ENCODE assay signal across 12 cellular contexts in genomic region chr12:46260153-46260912, GRCh38. TPM values are rescaled to one million over a fixed set of nuclear protein-coding genes. Genes with fewer than 3 reads are reported as not detected.
DNase-seq lines count a peak whose midpoint lies in the region; ATAC-seq and TF ChIP-seq lines count a peak whose summit lies in the region.
"Had no signal": no experiment of that assay in that cellular context is flagged by ENCODE, and none has a peak within 500 bp of the region (broad histone marks: within the 10 kb centered on the region; RNA-seq: fewer than 3 reads in every experiment).

No MANE protein-coding gene starts in this region.

- no peak overlapping the region for H3K14ac ChIP-seq in H9 (ENCODE audit: insufficient read depth, low read length)

- no peaks in the 10 kb centered on the region for H3K36me3 ChIP-seq in adipocyte (ENCODE audit: control insufficient read depth, insufficient read depth, low read length, severe bottlenecking)
- H3K36me3 ChIP-seq in stomach: no peaks in the 10 kb centered on the region
- no peaks in the 10 kb centered on the region for H3K36me3 ChIP-seq in body of pancreas (replicated peaks in 1 of 2; ENCODE audit: insufficient read depth in 1 of 2, low read depth in 2 of 2)

- TF ChIP-seq POLR2A in stomach (IDR thresholded peaks at IDR 0.05): no peak
- TF ChIP-seq POLR2A in body of pancreas (IDR thresholded peaks at IDR 0.05): no peak

- H3K9me3 ChIP-seq in H9 (ENCODE audit: control insufficient read depth, low read depth, low read length): no peaks in the 10 kb centered on the region
- H3K9me3 ChIP-seq in adipocyte (ENCODE audit: control insufficient read depth, low read length): no peaks in the 10 kb centered on the region
- H3K9me3 ChIP-seq in right cardiac atrium (ENCODE audit: control insufficient read depth, low read length): no peaks in the 10 kb centered on the region
- H3K9me3 ChIP-seq in stomach: no peaks in the 10 kb centered on the region
- H3K9me3 ChIP-seq in body of pancreas: no peaks in the 10 kb centered on the region

- peaks cover 3% of the 10 kb centered on the region for H3K79me1 ChIP-seq in H9 (ENCODE audit: insufficient read depth, low read depth, low read length, poor library complexity, severe bottlenecking)

- H2BK12ac ChIP-seq in H9 (ENCODE audit: insufficient read length, low read depth, low read length): no peak overlapping the region

- H3K9me3 Mint-ChIP-seq in H9: peaks cover 0 to 9% of the 10 kb centered on the region in 2 experiments; a peak in 2 of 5 replicates
- H3K9me3 Mint-ChIP-seq: activated CD4-positive, alpha-beta T cell treated with anti-CD3 and anti-CD28 coated beads, Interleukin-2, amount 10 ng/mL, durations not matched to agents 24 days and 14 days; immature natural killer cell had no signal

- H3K79me2 ChIP-seq in H9 (ENCODE audit: insufficient read depth, low read length): peaks cover 82% of the 10 kb centered on the region

- no peak overlapping the region for H3T11ph ChIP-seq in H9 (ENCODE audit: low read length)

- no peak overlapping the region for H2AFZ ChIP-seq in H9 (ENCODE audit: low read length)

- TF ChIP-seq CTCF in H9 (conservative IDR thresholded peaks at IDR 0.05): no peak
- no peak for TF ChIP-seq CTCF in stomach (IDR thresholded peaks at IDR 0.05)
- TF ChIP-seq CTCF in body of pancreas (IDR thresholded peaks at IDR 0.05): no peak

- no peak overlapping the region for H4K91ac ChIP-seq in H9 (ENCODE audit: insufficient read length, low read depth, low read length)

- H3K9ac ChIP-seq in H9 (ENCODE audit: extremely low read depth, insufficient read length, low read length) (no peak overlapping the region), adipocyte (ENCODE audit: low read length) (peak overlapping the region; percentile 12)

- H3K4me1 ChIP-seq in H9 (ENCODE audit: insufficient read depth, low read length) (peaks cover 25% of the 10 kb centered on the region), adipocyte (ENCODE audit: control insufficient read depth, insufficient read depth, low read length) (peaks cover 33% of the 10 kb centered on the region), right cardiac atrium (ENCODE audit: control insufficient read depth, insufficient read depth, low read length) (peaks cover 7% of the 10 kb centered on the region), stomach (peaks cover 0 to 88% (median 47%) of the 10 kb centered on the region in 4 donors), body of pancreas (peaks cover 45% of the 10 kb centered on the region)

- H3K4me3 Mint-ChIP-seq in H9: no peak overlapping the region
- H3K4me3 Mint-ChIP-seq: activated CD4-positive, alpha-beta T cell treated with anti-CD3 and anti-CD28 coated beads, Interleukin-2, amount 10 ng/mL, durations not matched to agents 24 days and 14 days; stimulated activated naive B cell treated with anti-CD40 and anti-IgM and Interleukin-4, amounts not matched to agents 10 μg/mL and 1 μg/mL and 100 μg/mL, for 72 hours had no signal

- H2BK5ac ChIP-seq in H9 (ENCODE audit: insufficient read length, low read length): peak overlapping the region; percentile 7

- H2BK120ac ChIP-seq in H9 (ENCODE audit: low read depth, low read length, poor library complexity, severe bottlenecking): no peak overlapping the region

- H3K4me3 ChIP-seq in adipocyte (ENCODE audit: low read length): no peak overlapping the region
- H3K4me3 ChIP-seq in right cardiac atrium (ENCODE audit: low read length): no peak overlapping the region
- H3K4me3 ChIP-seq in stomach: no peak overlapping the region
- H3K4me3 ChIP-seq in body of pancreas: no peak overlapping the region

- no CpG with 5 or more reads among the region's 5 CpGs for WGBS in H9 (ENCODE audit: extremely low coverage, insufficient read length, low lambda C conversion rate)
- 43% methylated on average over 5 of the region's 5 CpGs for WGBS in right cardiac atrium
- WGBS in stomach, 5 donors: 35 to 62% (median 38%) methylated on average over 5 of the region's 5 CpGs
- WGBS in body of pancreas, 2 donors: 54 to 57% methylated on average over 5 of the region's 5 CpGs

- H3K27me3 Mint-ChIP-seq in H9 (ENCODE audit: low read depth): no peaks in the 10 kb centered on the region
- H3K27me3 Mint-ChIP-seq: activated CD4-positive, alpha-beta T cell treated with anti-CD3 and anti-CD28 coated beads, Interleukin-2, amount 10 ng/mL, durations not matched to agents 24 days and 14 days; stimulated activated naive B cell treated with anti-CD40 and anti-IgM and Interleukin-4, amounts not matched to agents 10 μg/mL and 1 μg/mL and 100 μg/mL, for 72 hours had no signal

- H3K23me2 ChIP-seq in H9 (ENCODE audit: insufficient read length, low read depth, low read length, poor library complexity, severe bottlenecking): no peaks in the 10 kb centered on the region

- peaks cover 32 to 35% of the 10 kb centered on the region in 2 experiments for H3K4me1 Mint-ChIP-seq in H9

- H3K23ac ChIP-seq in H9 (ENCODE audit: insufficient read length, low read depth, low read length): no peak overlapping the region

- peak overlapping the region; percentile 7 for H4K8ac ChIP-seq in H9 (replicated peaks; ENCODE audit: insufficient read length, low read depth, low read length)

- H3K4me2 ChIP-seq in H9 (ENCODE audit: insufficient read depth, insufficient read length, low read length): peak overlapping the region; percentile 83

- DNase-seq in H9: no peak
- DNase-seq in adipocyte (ENCODE audit: low read depth): peak; percentile 83
- no peak for DNase-seq in right cardiac atrium
- DNase-seq in stomach: no peak
- no peak for DNase-seq in stimulated activated CD4-positive, alpha-beta T cell treated with anti-CD3 and anti-CD28 coated beads, Interleukin-15, amount 100 ng/mL, for 24 hours
- no peak for DNase-seq in NCI-H748 treated with DMSO at 0.1 percent for 48 hours (lab: John Stamatoyannopoulos, UW)
- DNase-seq in body of pancreas: no peak
- DNase-seq: activated CD4-positive, alpha-beta T cell treated with anti-CD3 and anti-CD28 coated beads, Interleukin-2, amount 10 ng/mL, durations not matched to agents 24 days and 14 days; NCI-H1092; stimulated activated naive B cell treated with anti-CD40 and anti-IgM and Interleukin-4, amounts not matched to agents 10 μg/mL and 1 μg/mL and 100 μg/mL, for 72 hours had no signal

- H3K27me3 ChIP-seq in H9 (ENCODE audit: insufficient read depth, low read length): no peaks in the 10 kb centered on the region
- no peaks in the 10 kb centered on the region for H3K27me3 ChIP-seq in adipocyte (replicated peaks; ENCODE audit: control insufficient read depth, insufficient read depth, low read length)
- no peaks in the 10 kb centered on the region for H3K27me3 ChIP-seq in right cardiac atrium (ENCODE audit: control insufficient read depth, insufficient read depth)
- H3K27me3 ChIP-seq in stomach: no peaks in the 10 kb centered on the region
- no peaks in the 10 kb centered on the region for H3K27me3 ChIP-seq in body of pancreas

- H2BK20ac ChIP-seq in H9 (ENCODE audit: low read depth, low read length, poor library complexity, severe bottlenecking): no peak overlapping the region

- no peak overlapping the region for H2AK5ac ChIP-seq in H9 (ENCODE audit: insufficient read length, low read length)

- H3K4ac ChIP-seq in H9 (ENCODE audit: low read depth, low read length): no peak overlapping the region

- H3K36me3 Mint-ChIP-seq in H9 (ENCODE audit: insufficient read depth in 1 of 3, low read depth in 3 of 3): peaks cover 23 to 24% (median 23%) of the 10 kb centered on the region in 3 experiments; a peak in 6 of 7 replicates

- no peak overlapping the region for H4K5ac ChIP-seq in H9 (ENCODE audit: insufficient read length, low read depth, low read length)

- H3K27ac Mint-ChIP-seq in H9: no peak overlapping the region
- H3K27ac Mint-ChIP-seq: activated CD4-positive, alpha-beta T cell treated with anti-CD3 and anti-CD28 coated beads, Interleukin-2, amount 10 ng/mL, durations not matched to agents 24 days and 14 days; stimulated activated naive B cell treated with anti-CD40 and anti-IgM and Interleukin-4, amounts not matched to agents 10 μg/mL and 1 μg/mL and 100 μg/mL, for 72 hours had no signal

- ATAC-seq in right cardiac atrium: no peak
- ATAC-seq in body of pancreas: no peak
- ATAC-seq: stimulated activated naive B cell treated with anti-CD40 and anti-IgM and Interleukin-4, amounts not matched to agents 10 μg/mL and 1 μg/mL and 100 μg/mL, for 72 hours had no signal

- H3K27ac ChIP-seq in H9 (ENCODE audit: insufficient read length, low read depth, low read length) (peak overlapping the region; percentile 83), right cardiac atrium (ENCODE audit: low read length) (peak overlapping the region; percentile 50), stomach (peak overlapping the region in 3 of 5 donors; percentile 2 to 19 (median 2)), body of pancreas (peak overlapping the region in 1 of 4 donors; percentile 12)
- H3K27ac ChIP-seq: RWPE1 had no signal

- H2BK15ac ChIP-seq in H9 (ENCODE audit: low read depth, low read length): no peak overlapping the region

- no peak overlapping the region for H3K18ac ChIP-seq in H9 (ENCODE audit: insufficient read length, low read depth, low read length)

- no peak overlapping the region for H3K56ac ChIP-seq in H9 (ENCODE audit: insufficient read length, low read depth, low read length)

- intact Hi-C loops in right cardiac atrium (cut with DNase I): no loop called here
- intact Hi-C loops in stomach (cut with DNase I; ENCODE audit: low total_unique reads): no loop called here
- intact Hi-C loops in body of pancreas (cut with DNase I): no loop called here

- H4K20me1 ChIP-seq in H9 (ENCODE audit: control insufficient read depth, insufficient read depth, insufficient read length): no peaks in the 10 kb centered on the region

- TF ChIP-seq EP300 in stomach (IDR thresholded peaks at IDR 0.05): no peak

RNA-seq across cellular contexts. Expression of gene SLC38A1, which starts 8.5 kb away (rescaled TPM):
- 206 and 216 TPM in 2 replicates for total RNA-seq in H9 (2021)
- total RNA-seq in right cardiac atrium: 10 to 100 TPM; 53.5 to 82.4 (median 65.7) TPM
- polyA plus RNA-seq in right cardiac atrium: 20.8 TPM
- 100 to 1,000 TPM in 3 of 5 donors, 10 to 100 TPM in 2; 50.7 to 164 (median 115) TPM for total RNA-seq in stomach
- polyA plus RNA-seq in stomach: 10 to 100 TPM in 1 of 3 donors, 1 to 10 TPM in 2; 3.2 to 14.0 (median 4.7) TPM
- 10 to 100 TPM; 18.5 to 38.4 TPM for total RNA-seq in body of pancreas
